In genomic region chr6:13004610-13005009, GRCh38 we compare ENCODE assay signal across 25 cellular contexts.
"Had no signal": no experiment of that assay in that cellular context is flagged by ENCODE, and none has a peak within 500 bp of the region (broad histone marks: within the 10 kb centered on the region; RNA-seq: fewer than 3 reads in every experiment).

No MANE protein-coding gene starts in this region.

- H3K9me3 ChIP-seq: adrenal gland, colonic mucosa, esophagus muscularis mucosa, gastrocnemius medialis, left lung, stomach, suprapubic skin, tibial nerve had no signal

- ATAC-seq: effector memory CD8-positive, alpha-beta T cell; gastrocnemius medialis; left lung; naive thymus-derived CD8-positive, alpha-beta T cell; sciatic nerve; stimulated activated effector memory CD8-positive, alpha-beta T cell treated with anti-CD3 and anti-CD28 coated beads, Interleukin-12 subunit alpha, Interleukin-12 subunit beta, amount 100 ng/mL, for 72 hours had no signal

- H3K36me3 ChIP-seq: adrenal gland, colonic mucosa, esophagus muscularis mucosa, gastrocnemius medialis, left lung, neural progenitor cell, stomach, suprapubic skin, tibial nerve, WERI-Rb-1 had no signal

- H3K27ac ChIP-seq: adrenal gland, colonic mucosa, dorsolateral prefrontal cortex, esophagus muscularis mucosa, gastrocnemius medialis, left lung, neural progenitor cell, stomach, suprapubic skin, tibial nerve, WERI-Rb-1 had no signal

- H3K27me3 ChIP-seq: adrenal gland, colonic mucosa, dorsolateral prefrontal cortex, gastrocnemius medialis, left lung, neural progenitor cell, stomach, suprapubic skin, tibial nerve had no signal

- H3K4me1 ChIP-seq: adrenal gland, colonic mucosa, gastrocnemius medialis, left lung, stomach, suprapubic skin, tibial nerve had no signal

- H3K4me3 ChIP-seq: adrenal gland, colonic mucosa, dorsolateral prefrontal cortex, esophagus muscularis mucosa, gastrocnemius medialis, left lung, neural progenitor cell, stomach, suprapubic skin, tibial nerve had no signal

- DNase-seq: activated CD4-positive, alpha-beta T cell treated with anti-CD3 and anti-CD28 coated beads for 1 hour; activated CD4-positive, alpha-beta T cell treated with anti-CD3 and anti-CD28 coated beads, Interleukin-2, amount 50 U/mL, for 1 hour; activated CD8-positive, alpha-beta memory T cell treated with anti-CD3 and anti-CD28 coated beads, Interleukin-2, amount 50 U/mL, for 4 hours; activated naive CD4-positive, alpha-beta T cell; activated T-cell treated with anti-CD3 and anti-CD28 coated beads, Interleukin-2, amount 50 U/mL, for 24 hours; adrenal gland; colonic mucosa; dorsolateral prefrontal cortex; effector memory CD8-positive, alpha-beta T cell; gastrocnemius medialis; hippocampal formation; kidney glomerular epithelial cell; left lung; naive thymus-derived CD8-positive, alpha-beta T cell; posterior cingulate gyrus; small intestine; stimulated activated CD4-positive, alpha-beta T cell treated with anti-CD3 and anti-CD28 coated beads, Interleukin-2, amount 100 ng/mL, for 24 hours; stomach; WERI-Rb-1 had no signal
